Comparison of ENCODE assay signal across 28 cellular contexts in genomic region chr20:46211331-46211722, GRCh38.
"Had no signal": no experiment of that assay in that cellular context is flagged by ENCODE, and none has a peak within 500 bp of the region (broad histone marks: within the 10 kb centered on the region; RNA-seq: fewer than 3 reads in every experiment).

No MANE protein-coding gene starts in this region.

- FAIRE-seq: frontal cortex had no signal

- H3K27ac ChIP-seq: ascending aorta, breast epithelium, cardiac muscle cell, colonic mucosa had no signal

- H3K4me1 ChIP-seq: ascending aorta, breast epithelium, colonic mucosa had no signal

- H3K9me3 ChIP-seq: ascending aorta, breast epithelium, colonic mucosa had no signal

- H3K36me3 ChIP-seq: ascending aorta, breast epithelium, cardiac muscle cell, colonic mucosa had no signal

- ATAC-seq: activated naive CD4-positive, alpha-beta T cell treated with anti-CD3 and anti-CD28 coated beads, Interleukin-2, amount 50 U/mL, for 72 hours; activated T-cell treated with anti-CD3 and anti-CD28 coated beads, Interleukin-2, amount 50 U/mL, for 72 hours; esophagus mucosa; T-helper 17 cell had no signal

- H3K4me3 ChIP-seq: ascending aorta, breast epithelium, cardiac muscle cell, colonic mucosa had no signal

- H3K27me3 ChIP-seq: cardiac muscle cell had no signal

- DNase-seq: activated CD4-positive, alpha-beta memory T cell treated with anti-CD3 and anti-CD28 coated beads, Interleukin-2, amount 10 ng/mL, durations not matched to agents 7 days and 5 days; activated CD4-positive, alpha-beta T cell treated with anti-CD3 and anti-CD28 coated beads for 4 hours; activated CD4-positive, alpha-beta T cell treated with anti-CD3 and anti-CD28 coated beads, Interleukin-2, amount 10 ng/mL, durations not matched to agents 7 days and 5 days; activated CD4-positive, alpha-beta T cell treated with anti-CD3 and anti-CD28 coated beads, Interleukin-2, amount 50 U/mL, for 4 hours; activated CD4-positive, CD25-positive, alpha-beta regulatory T cell; activated CD4-positive, CD25-positive, alpha-beta regulatory T cell treated with anti-CD3 and anti-CD28 coated beads, Interleukin-2, amount 50 U/mL, for 72 hours; activated CD8-positive, alpha-beta memory T cell treated with anti-CD3 and anti-CD28 coated beads, Interleukin-2, amount 50 U/mL, for 48 hours; activated gamma-delta T cell; activated naive CD4-positive, alpha-beta T cell; activated naive CD4-positive, alpha-beta T cell treated with anti-CD3 and anti-CD28 coated beads, Interleukin-2, amount 10 ng/mL, durations not matched to agents 7 days and 5 days; activated naive CD8-positive, alpha-beta T cell treated with anti-CD3 and anti-CD28 coated beads, Interleukin-2, amount 10 ng/mL, durations not matched to agents 7 days and 5 days; activated T-cell treated with anti-CD3 and anti-CD28 coated beads for 4 hours; activated T-cell treated with anti-CD3 and anti-CD28 coated beads, Interleukin-2, amount 50 U/mL, for 24 hours; activated T-cell treated with anti-CD3 and anti-CD28 coated beads, Interleukin-2, amount 50 U/mL, for 72 hours; central memory CD4-positive, alpha-beta T cell; cerebellar nuclear complex; colonic mucosa; effector CD8-positive, alpha-beta T cell; foreskin fibroblast; head of caudate nucleus; T-helper 17 cell; T1000 had no signal
